Comparison of ENCODE assay signal across 14 cellular contexts in the genomic region with DNA sequence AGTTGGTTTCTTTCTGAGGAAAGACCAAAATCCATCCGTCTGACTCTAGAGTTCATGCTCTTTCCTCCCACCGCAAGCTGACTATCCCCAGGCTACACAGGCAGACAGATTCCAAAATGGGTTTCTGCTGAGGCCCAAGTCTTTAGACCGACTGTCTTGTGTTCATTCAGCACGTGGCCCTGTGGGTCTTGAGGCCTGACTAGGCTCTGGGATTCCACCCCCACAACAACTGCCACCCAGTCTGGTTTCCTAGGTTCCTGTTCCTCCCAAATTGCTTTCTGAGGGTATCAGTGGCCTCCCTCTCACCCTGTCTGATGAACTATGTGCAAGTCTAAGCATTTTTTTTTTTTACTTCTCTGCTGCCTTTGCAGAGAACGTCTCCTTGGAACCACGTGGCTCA.
"Had no signal": no experiment of that assay in that cellular context is flagged by ENCODE, and none has a peak within 500 bp of the region (broad histone marks: within the 10 kb centered on the region; RNA-seq: fewer than 3 reads in every experiment).

No MANE protein-coding gene starts in this region.

- H3K36me3 ChIP-seq: brain microvascular endothelial cell, uterus had no signal

- H3K36me3 Mint-ChIP-seq: activated naive CD4-positive, alpha-beta T cell treated with anti-CD3 and anti-CD28 coated beads, Interleukin-2, amount 10 ng/mL, durations not matched to agents 7 days and 5 days; natural killer cell treated with Interleukin-12 subunit alpha and Interleukin-12 subunit beta and Interleukin-15 and Interleukin-18, amount 100 ng/mL, for 72 hours; WTC11 had no signal

- H3K4me3 Mint-ChIP-seq: activated naive CD4-positive, alpha-beta T cell treated with anti-CD3 and anti-CD28 coated beads, Interleukin-2, amount 10 ng/mL, durations not matched to agents 7 days and 5 days; endodermal cell; natural killer cell treated with Interleukin-12 subunit alpha and Interleukin-12 subunit beta and Interleukin-15 and Interleukin-18, amount 100 ng/mL, for 72 hours; stimulated activated naive CD8-positive, alpha-beta T cell treated with anti-CD3 and anti-CD28 coated beads, Interleukin-15, Interleukin-2, amounts not matched to agents 100 ng/mL and 50 ng/mL, for 24 hours; WTC11 had no signal

- ATAC-seq: natural killer cell treated with Interleukin-12 subunit alpha and Interleukin-12 subunit beta and Interleukin-15 and Interleukin-18, amount 100 ng/mL, for 72 hours; WTC11 had no signal

- H3K9me3 Mint-ChIP-seq: activated naive CD4-positive, alpha-beta T cell treated with anti-CD3 and anti-CD28 coated beads, Interleukin-2, amount 10 ng/mL, durations not matched to agents 7 days and 5 days; endodermal cell; natural killer cell treated with Interleukin-12 subunit alpha and Interleukin-12 subunit beta and Interleukin-15 and Interleukin-18, amount 100 ng/mL, for 72 hours; stimulated activated naive CD8-positive, alpha-beta T cell treated with anti-CD3 and anti-CD28 coated beads, Interleukin-15, Interleukin-2, amounts not matched to agents 100 ng/mL and 50 ng/mL, for 24 hours; WTC11 had no signal

- H3K4me3 ChIP-seq: uterus had no signal

- H3K27me3 ChIP-seq: uterus had no signal

- DNase-seq: activated CD4-positive, alpha-beta T cell treated with anti-CD3 and anti-CD28 coated beads for 48 hours; activated naive CD4-positive, alpha-beta T cell treated with anti-CD3 and anti-CD28 coated beads, Interleukin-2, amount 10 ng/mL, durations not matched to agents 7 days and 5 days; amniotic stem cell; brain microvascular endothelial cell; endodermal cell; erythroblast; stimulated activated CD4-positive, alpha-beta T cell treated with anti-CD3 and anti-CD28 coated beads, Interleukin-12 subunit alpha, Interleukin-12 subunit beta, amount 100 ng/mL, for 4 hours; stimulated activated CD4-positive, alpha-beta T cell treated with anti-CD3 and anti-CD28 coated beads, Interleukin-4, amount 100 ng/mL, for 1 hour; stimulated activated CD8-positive, alpha-beta memory T cell treated with anti-CD3 and anti-CD28 coated beads, Interleukin-4, amount 100 ng/mL, for 48 hours; uterus had no signal

- H3K4me1 ChIP-seq: uterus had no signal

- H3K9me3 ChIP-seq: uterus had no signal

- H3K27ac Mint-ChIP-seq: activated naive CD4-positive, alpha-beta T cell treated with anti-CD3 and anti-CD28 coated beads, Interleukin-2, amount 10 ng/mL, durations not matched to agents 7 days and 5 days; endodermal cell; natural killer cell treated with Interleukin-12 subunit alpha and Interleukin-12 subunit beta and Interleukin-15 and Interleukin-18, amount 100 ng/mL, for 72 hours; progenitor cell of endocrine pancreas; stimulated activated naive CD8-positive, alpha-beta T cell treated with anti-CD3 and anti-CD28 coated beads, Interleukin-15, Interleukin-2, amounts not matched to agents 100 ng/mL and 50 ng/mL, for 24 hours; WTC11 had no signal
